ENCODE assay signal across 1 cellular context in genomic region chr2:218642121-218642656, GRCh38.
TF ChIP-seq lines count a peak whose summit lies in the region.

No MANE protein-coding gene starts in this region.

TF ChIP-seq in K562, 482 proteins besides CTCF, POLR2A, EP300 and RAD21:
- TF ChIP-seq MAFK (IDR thresholded peaks at IDR 0.05; ENCODE audit: low read length) (no peak), TSHZ1 (CRISPR knock-in tag; IDR thresholded peaks at IDR 0.05) (no peak), POLR2G (IDR thresholded peaks at IDR 0.05; ENCODE audit: low read depth, low read length) (peak; percentile 52)
